8 cellular contexts compared by ENCODE assay signal in the genomic region with DNA sequence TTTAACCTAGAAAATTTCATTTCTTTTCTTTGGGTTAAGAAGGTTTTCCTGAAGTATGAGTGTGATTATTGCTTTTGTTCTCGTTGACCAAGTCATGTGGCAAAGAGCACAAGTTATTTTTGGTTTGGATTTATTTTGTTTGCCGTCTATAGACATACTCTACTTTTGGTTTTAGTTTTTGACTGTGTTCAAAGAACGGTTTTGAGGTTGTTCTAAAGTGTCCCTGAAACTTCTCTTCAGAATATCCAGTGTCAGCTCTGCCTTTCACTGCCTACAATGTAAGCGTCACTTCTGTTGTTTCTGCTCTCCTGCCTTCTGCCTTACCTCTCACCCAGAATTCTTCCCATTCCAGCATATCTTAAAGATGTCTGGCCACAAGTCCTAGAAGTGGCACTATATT.
"Had no signal": no experiment of that assay in that cellular context is flagged by ENCODE, and none has a peak within 500 bp of the region (broad histone marks: within the 10 kb centered on the region; RNA-seq: fewer than 3 reads in every experiment).

No MANE protein-coding gene starts in this region.

- H3K4me1 ChIP-seq: HAP-1 had no signal

- H3K4me3 Mint-ChIP-seq: HFFc6 had no signal

- H3K4me3 ChIP-seq: GM23248, HAP-1, K562 had no signal

- H2AFZ ChIP-seq: GM23248 had no signal

- H3K9ac ChIP-seq: GM23248 had no signal

- H3K36me3 ChIP-seq: HAP-1 had no signal

- H3K27ac Mint-ChIP-seq: HFFc6 had no signal

- ATAC-seq: HCT116, K562 had no signal

- H3K27ac ChIP-seq: GM23248 had no signal

- H3K9me3 ChIP-seq: HAP-1 had no signal

- DNase-seq: GM23248, GOT3, H7, HFFc6, IMR-90 had no signal
